Comparison of ENCODE assay signal across 7 cellular contexts in genomic region chr15:22979069-22979698, GRCh38. TPM values are rescaled to one million over a fixed set of nuclear protein-coding genes. Genes with fewer than 3 reads are reported as not detected.
DNase-seq lines count a peak whose midpoint lies in the region; ATAC-seq and TF ChIP-seq lines count a peak whose summit lies in the region.

No MANE protein-coding gene starts in this region.

- no peaks in the 10 kb centered on the region for H3K36me3 ChIP-seq in GM23338 (ENCODE audit: insufficient read depth)
- H3K36me3 ChIP-seq in Loucy (ENCODE audit: insufficient read depth, low read length): no peaks in the 10 kb centered on the region
- H3K36me3 ChIP-seq in mucosa of stomach (ENCODE audit: control insufficient read depth, insufficient read depth, low read length): no peaks in the 10 kb centered on the region
- no peaks in the 10 kb centered on the region for H3K36me3 ChIP-seq in thyroid gland

- no peak overlapping the region for H3K27ac ChIP-seq in GM23338 (ENCODE audit: low read depth)
- H3K27ac ChIP-seq in epithelial cell of prostate: peak overlapping the region; percentile 87
- H3K27ac ChIP-seq in thyroid gland: peak overlapping the region in 2 of 3 donors; percentile 84 to 89

- peak overlapping the region; percentile 24; the same call in 1 of the 2 replicates for H3K27ac Mint-ChIP-seq in GM23338
- no peak overlapping the region for H3K27ac Mint-ChIP-seq in activated CD4-positive, alpha-beta memory T cell treated with anti-CD3 and anti-CD28 coated beads for 36 hours

- H3K9me3 Mint-ChIP-seq in GM23338: peaks cover 5% of the 10 kb centered on the region; the same call in 1 of the 3 replicates
- no peaks in the 10 kb centered on the region for H3K9me3 Mint-ChIP-seq in activated CD4-positive, alpha-beta memory T cell treated with anti-CD3 and anti-CD28 coated beads for 36 hours

- H3K4me3 ChIP-seq in GM12865 (ENCODE audit: low read depth, low read length): peak overlapping the region; percentile 98
- peak overlapping the region; percentile 90 for H3K4me3 ChIP-seq in GM23338
- H3K4me3 ChIP-seq in Loucy (ENCODE audit: low read length, poor library complexity, severe bottlenecking): peak overlapping the region; percentile 79
- peak overlapping the region; percentile 62 for H3K4me3 ChIP-seq in mucosa of stomach (ENCODE audit: low read length)
- peak overlapping the region; percentile 76 to 98 (median 90) for H3K4me3 ChIP-seq in thyroid gland (replicated peaks in 1 of 3)

- CTCF ChIA-PET in activated CD4-positive, alpha-beta memory T cell treated with anti-CD3 and anti-CD28 coated beads for 36 hours (lab: Charles Lee): interaction anchor here (0.6 to 1.1 kb wide), 2 partner anchors 57 to 60 kb away, joined by 4 to 5 read pairs; partner anchors contain the start of gene TUBGCP5

- TF ChIP-seq CTCF in GM12865 (IDR thresholded peaks at IDR 0.05; ENCODE audit: insufficient read depth, low read depth, low read length, missing control alignments) (no peak), GM23338 (conservative IDR thresholded peaks at IDR 0.05; ENCODE audit: low read depth in 2 of 2) (no peak), Loucy (conservative IDR thresholded peaks at IDR 0.05; ENCODE audit: low read length) (no peak), thyroid gland (IDR thresholded peaks at IDR 0.05) (peak in 1 of 6 experiments; percentile 13)

- H2AFZ ChIP-seq in GM23338: peak overlapping the region; percentile 94
- H2AFZ ChIP-seq in Loucy (ENCODE audit: low read length): peak overlapping the region; percentile 97

- H3K4me1 ChIP-seq in GM23338 (ENCODE audit: insufficient read depth) (peaks cover 9% of the 10 kb centered on the region; the same call in 1 of the 2 replicates), Loucy (ENCODE audit: insufficient read depth, low read length, poor library complexity, severe bottlenecking) (peaks cover 7% of the 10 kb centered on the region), mucosa of stomach (ENCODE audit: control insufficient read depth, insufficient read depth, low read length) (peaks cover 7% of the 10 kb centered on the region), thyroid gland (peaks cover 6 to 12% of the 10 kb centered on the region in 2 donors)

- H3K27me3 ChIP-seq in GM23338 (ENCODE audit: insufficient read depth): peaks cover 46% of the 10 kb centered on the region
- peaks cover 13% of the 10 kb centered on the region for H3K27me3 ChIP-seq in Loucy (ENCODE audit: insufficient read depth, low read length, poor library complexity, severe bottlenecking)
- no peaks in the 10 kb centered on the region for H3K27me3 ChIP-seq in mucosa of stomach (ENCODE audit: control insufficient read depth, insufficient read depth, low read length)
- H3K27me3 ChIP-seq in thyroid gland: no peaks in the 10 kb centered on the region

- peak overlapping the region; percentile 92 for H3K4me3 Mint-ChIP-seq in GM23338
- peak overlapping the region; percentile 85 for H3K4me3 Mint-ChIP-seq in activated CD4-positive, alpha-beta memory T cell treated with anti-CD3 and anti-CD28 coated beads for 36 hours

- H3K27me3 Mint-ChIP-seq in GM23338 (ENCODE audit: insufficient read depth, low read depth, poor library complexity): peaks cover 40% of the 10 kb centered on the region
- H3K27me3 Mint-ChIP-seq in activated CD4-positive, alpha-beta memory T cell treated with anti-CD3 and anti-CD28 coated beads for 36 hours: peaks cover 4% of the 10 kb centered on the region

- H3F3A ChIP-seq in GM23338 (replicated peaks; ENCODE audit: low read depth) (peaks cover 7% of the 10 kb centered on the region; the same call in 1 of the 2 replicates), Loucy (ENCODE audit: low read depth) (no peaks in the 10 kb centered on the region)

- peak in 1 of 2 donors; percentile 9 for TF ChIP-seq POLR2A in thyroid gland (IDR thresholded peaks at IDR 0.05)

- H3K4me2 ChIP-seq in GM23338 (peak overlapping the region; percentile 93), Loucy (ENCODE audit: low read depth, low read length, poor library complexity, severe bottlenecking) (peak overlapping the region; percentile 95)

- H3K4me1 Mint-ChIP-seq in GM23338: peaks cover 11% of the 10 kb centered on the region; the same call in 2 of the 3 replicates
- peaks cover 11% of the 10 kb centered on the region for H3K4me1 Mint-ChIP-seq in activated CD4-positive, alpha-beta memory T cell treated with anti-CD3 and anti-CD28 coated beads for 36 hours (ENCODE audit: low read depth)

- POLR2A ChIA-PET in activated CD4-positive, alpha-beta memory T cell treated with anti-CD3 and anti-CD28 coated beads for 36 hours (lab: Charles Lee): interaction anchor here (1.4 to 2.0 kb wide), 2 partner anchors 57 to 60 kb away, joined by 3 to 8 read pairs; partner anchors contain the start of gene TUBGCP5

- H3K9me3 ChIP-seq in Loucy (ENCODE audit: insufficient read depth, low read depth, low read length) (no peaks in the 10 kb centered on the region), mucosa of stomach (ENCODE audit: control insufficient read depth, low read length) (no peaks in the 10 kb centered on the region), thyroid gland (no peaks in the 10 kb centered on the region)

- DNase-seq in GM12865 (ENCODE audit: low read depth) (peak; percentile 70), GM23338 (ENCODE audit: low spot score) (peak; percentile 67), epithelial cell of prostate (ENCODE audit: low read depth, low spot score) (no peak), thyroid gland (peak; percentile 67)
- DNase-seq in activated CD4-positive, alpha-beta memory T cell treated with anti-CD3 and anti-CD28 coated beads for 36 hours: peak; percentile 66

- peaks cover 35% of the 10 kb centered on the region for H4K20me1 ChIP-seq in GM23338 (replicated peaks; ENCODE audit: insufficient read depth)
- peaks cover 4% of the 10 kb centered on the region for H4K20me1 ChIP-seq in Loucy (ENCODE audit: insufficient read depth, low read length, poor library complexity, severe bottlenecking)

- ATAC-seq in GM23338: peak; percentile 57

- H3K36me3 Mint-ChIP-seq in GM23338 (ENCODE audit: low read depth): no peaks in the 10 kb centered on the region; the same call in 2 of the 3 replicates
- H3K36me3 Mint-ChIP-seq in activated CD4-positive, alpha-beta memory T cell treated with anti-CD3 and anti-CD28 coated beads for 36 hours: no peaks in the 10 kb centered on the region

- H3K9ac ChIP-seq in Loucy (ENCODE audit: low read depth, low read length, poor library complexity, severe bottlenecking): peak overlapping the region; percentile 66
- peak overlapping the region; percentile 78 for H3K9ac ChIP-seq in mucosa of stomach (ENCODE audit: low read length)

- peaks cover 46% of the 10 kb centered on the region for H3K79me2 ChIP-seq in GM23338 (replicated peaks; ENCODE audit: insufficient read depth)
- peaks cover 5% of the 10 kb centered on the region; the same call in 1 of the 2 replicates for H3K79me2 ChIP-seq in Loucy (ENCODE audit: insufficient read depth, low read length)

- WGBS in thyroid gland, 2 donors: 0 to 4% methylated on average over 31 to 47 of the region's 54 CpGs

- H3K9me2 ChIP-seq in GM23338 (ENCODE audit: insufficient read depth) (no peaks in the 10 kb centered on the region), Loucy (replicated peaks; ENCODE audit: low read depth, low read length) (no peaks in the 10 kb centered on the region)

- intact Hi-C loops in activated CD4-positive, alpha-beta memory T cell treated with anti-CD3 and anti-CD28 coated beads for 36 hours (cut with micrococcal nuclease): no loop called here
- intact Hi-C loops in thyroid gland (cut with DNase I): no loop called here

TF ChIP-seq in GM23338, 12 proteins besides CTCF, POLR2A, EP300 and RAD21:
- TF ChIP-seq ETS1 (IDR thresholded peaks at IDR 0.05) (no peak), EZH2 (IDR thresholded peaks at IDR 0.05; ENCODE audit: low read depth, unreplicated experiment) (peak; percentile 33), REST (IDR thresholded peaks at IDR 0.05; ENCODE audit: unreplicated experiment) (no peak)

RNA-seq across cellular contexts. Expression of gene CYFIP1, which starts 1.0 kb away (rescaled TPM):
- 68.8 and 73.9 TPM in 2 replicates for total RNA-seq in GM23338 (2014; rRNA removed; shearing (Covaris generic))
- polyA plus RNA-seq in GM23338 (2016; fragmentation: Nextera tagmentation; extraction: Ambion mirVana): 19.8 and 20.0 TPM in 2 replicates
- total RNA-seq in activated CD4-positive, alpha-beta memory T cell treated with anti-CD3 and anti-CD28 coated beads for 36 hours: 10 to 100 TPM; 55.8 to 57.3 TPM
- 100 to 1,000 TPM in 3 of 4 donors, 10 to 100 TPM in 1; 89.1 to 138 (median 131) TPM for total RNA-seq in thyroid gland
